In genomic region chr19:16057062-16057461, GRCh38 we compare ENCODE assay signal across 35 cellular contexts.
"Had no signal": no experiment of that assay in that cellular context is flagged by ENCODE, and none has a peak within 500 bp of the region (broad histone marks: within the 10 kb centered on the region; RNA-seq: fewer than 3 reads in every experiment).

No MANE protein-coding gene starts in this region.

- H3K4me3 ChIP-seq: MG63 had no signal

- DNase-seq: Karpas-422, Kasumi-1, MG63, MM.1S, MV-4-11, NCI-H1048, NCI-H1092, NCI-H1092 treated with DMSO at 0.1 percent for 48 hours, NCI-H1105, NCI-H1105 treated with DMSO at 0.1 percent for 48 hours, NCI-H1417, NCI-H1417 treated with DMSO at 0.1 percent for 48 hours, NCI-H1436, NCI-H1436 treated with DMSO at 0.1 percent for 48 hours, NCI-H146, NCI-H1694, NCI-H1694 treated with DMSO at 0.1 percent for 48 hours, NCI-H187, NCI-H187 treated with DMSO at 0.1 percent for 48 hours, NCI-H1930, NCI-H2029, NCI-H2029 treated with DMSO at 0.1 percent for 48 hours, NCI-H2081, NCI-H2081 treated with DMSO at 0.1 percent for 48 hours, NCI-H2107, NCI-H2171, NCI-H2171 treated with DMSO at 0.1 percent for 48 hours, NCI-H2227 treated with DMSO at 0.1 percent for 48 hours, NCI-H226, NCI-H345, NCI-H446, NCI-H446 treated with DMSO at 0.1 percent for 48 hours, NCI-H510A, NCI-H510A treated with DMSO at 0.1 percent for 48 hours, NCI-H524 had no signal

- H3K36me3 ChIP-seq: MG63 had no signal
